In the genomic region with DNA sequence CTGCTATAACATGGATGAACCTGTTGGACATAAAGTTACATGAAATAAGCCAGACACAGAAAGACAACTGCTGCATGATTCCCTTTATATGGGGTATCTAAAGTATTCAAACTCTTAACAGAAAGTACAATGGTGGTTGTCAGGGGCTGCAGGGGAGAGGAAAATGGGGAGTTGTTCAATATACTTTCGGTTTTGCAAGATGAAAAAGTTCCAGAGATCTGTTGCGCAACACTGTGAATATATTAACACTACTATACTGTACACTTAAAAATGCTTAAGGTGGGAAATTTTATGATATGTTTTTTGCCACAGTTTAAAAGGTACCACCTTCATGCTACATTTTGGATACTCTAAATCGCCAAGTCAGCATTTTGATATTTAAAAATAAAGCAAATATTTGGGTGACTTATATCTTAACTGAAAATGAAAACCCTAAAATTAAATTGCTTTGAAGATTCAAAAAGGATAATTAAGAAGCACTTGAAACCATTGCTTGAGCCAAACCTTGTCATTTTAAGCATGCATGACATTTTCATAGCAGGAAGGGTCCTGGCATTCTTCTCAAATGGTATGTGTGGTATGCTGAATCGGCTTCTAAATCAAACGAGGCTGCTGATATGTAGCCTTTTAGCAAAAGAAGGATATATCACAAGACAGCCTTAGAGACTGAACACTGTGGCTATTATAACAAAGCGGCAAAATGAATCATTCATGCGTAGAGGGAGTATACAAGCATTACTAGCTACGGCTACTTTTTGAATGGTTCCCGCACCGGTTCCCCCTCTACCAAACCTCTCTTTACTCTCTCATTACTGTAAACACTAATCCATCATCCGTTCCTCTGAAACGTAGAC, we compare ENCODE assay signal across 8 cellular contexts.
DNase-seq lines count a peak whose midpoint lies in the region; ATAC-seq and TF ChIP-seq lines count a peak whose summit lies in the region.

No MANE protein-coding gene starts in this region.

- POLR2A ChIA-PET in AG04449 (lab: Yijun Ruan, JAX) = interaction anchor here (0.6 to 1.3 kb wide), 3 partner anchors 37 to 61 kb away, joined by 3 read pairs; no protein-coding TSS in a partner anchor

- intact Hi-C loops in ascending aorta (cut with DNase I) = loop anchor here (2.0 to 5.0 kb wide), 3 partner anchors 37 to 290 kb away; no protein-coding TSS in a partner anchor
- intact Hi-C loops in Right ventricle myocardium superior (cut with DNase I) = no loop called here

- H3K27me3 ChIP-seq in ascending aorta = no peaks in the 10 kb centered on the region

- CTCF ChIA-PET in AG04449 (lab: Yijun Ruan, JAX) = interaction anchor here (1.9 kb wide), 1 partner anchor 42 kb away, joined by 6 read pairs; no protein-coding TSS in a partner anchor

- ATAC-seq in HG02642 (IDR thresholded peaks at IDR 0.05; ENCODE audit: poor library complexity, unreplicated experiment) = no peak
- no peak for ATAC-seq in Right ventricle myocardium superior (ENCODE audit: poor library complexity)

- H3K36me3 ChIP-seq in ascending aorta = no peaks in the 10 kb centered on the region

- TF ChIP-seq CTCF in AG04449 (IDR thresholded peaks at IDR 0.05; ENCODE audit: insufficient read depth, low read length, missing control alignments) (no peak), ascending aorta (IDR thresholded peaks at IDR 0.05) (no peak)

- in situ Hi-C loops in KBM-7 (cut with MboI; ENCODE audit: low pct_unique_long_range_greater_than_20kb, low sequenced_read_pairs) = no loop called here

- DNase-seq in AG04449 (ENCODE audit: low read depth, low spot score) (peak; percentile 16), KBM-7 (peak; percentile 35), ascending aorta (ENCODE audit: low spot score in 2 of 2) (no peak), lung microvascular endothelial cell (ENCODE audit: low read depth in 2 of 2) (peak; percentile 40 to 70), DMS53 treated with DMSO at 0.1 percent for 48 hours (lab: John Stamatoyannopoulos, UW; ENCODE audit: unreplicated experiment) (no peak), NCI-H446 (lab: John Stamatoyannopoulos, UW) (no peak), Right ventricle myocardium superior (no peak)

- H3K9me3 ChIP-seq in ascending aorta = no peaks in the 10 kb centered on the region

- no peaks in the 10 kb centered on the region for H3K4me1 ChIP-seq in ascending aorta

- peak overlapping the region; percentile 51 to 62 for H3K27ac ChIP-seq in ascending aorta

- H3K4me3 ChIP-seq in AG04449 (ENCODE audit: low read depth, low read length) (no peak overlapping the region; the same call in 1 of the 2 replicates), ascending aorta (peak overlapping the region; percentile 25 to 59)

Comparison
In these comparisons a context has a peak if more than half of its experiments do, and no peak if none do; other contexts are left out.
1. DNase-seq: peak in AG04449 (single experiment), KBM-7 (single experiment) and lung microvascular endothelial cell (2 of 2); none in ascending aorta (0 of 2), DMS53 treated with DMSO at 0.1 percent for 48 hours (single experiment), NCI-H446 (0 of 2) and Right ventricle myocardium superior (single experiment).